1 cellular context compared by ENCODE assay signal in genomic region chr6:31827286-31828079, GRCh38.
TF ChIP-seq lines count a peak whose summit lies in the region.

Gene HSPA1B (plus strand): TSS chr6:31827738. CDS start chr6:31827951, 213 bp downstream.

TF ChIP-seq in HepG2, 621 proteins besides CTCF, POLR2A, EP300 and RAD21 (continued from another document):
- TF ChIP-seq ZNF280B (CRISPR knock-in tag; IDR thresholded peaks at IDR 0.05; ENCODE audit: borderline replicate concordance) = peak; percentile 97
- TF ChIP-seq MTA3 (CRISPR knock-in tag; IDR thresholded peaks at IDR 0.05) = no peak
- peak; percentile 95 for TF ChIP-seq ZIK1 (CRISPR knock-in tag; IDR thresholded peaks at IDR 0.05; ENCODE audit: borderline replicate concordance, low read depth)
- TF ChIP-seq ZNF569 (CRISPR knock-in tag; IDR thresholded peaks at IDR 0.05; ENCODE audit: borderline replicate concordance) = no peak
- 0 out of 2 replicates have a peak, but pooled peaks have one; percentile 34 for TF ChIP-seq ZKSCAN5 (CRISPR knock-in tag; IDR thresholded peaks at IDR 0.05)
- TF ChIP-seq CBX1 (IDR thresholded peaks at IDR 0.05; ENCODE audit: low read depth) = peak; percentile 97
- TF ChIP-seq KLF9 (CRISPR knock-in tag; IDR thresholded peaks at IDR 0.05; ENCODE audit: low read depth) = no peak
- TF ChIP-seq GMEB1 (CRISPR knock-in tag; IDR thresholded peaks at IDR 0.05; ENCODE audit: borderline replicate concordance) = peak; percentile 61
- no peak for TF ChIP-seq ZNF816 (CRISPR knock-in tag; IDR thresholded peaks at IDR 0.05; ENCODE audit: borderline replicate concordance)
- TF ChIP-seq ATRX (CRISPR knock-in tag; IDR thresholded peaks at IDR 0.05; ENCODE audit: borderline replicate concordance) = no peak
- peak; percentile 53; the same call in 1 of the 2 replicates for TF ChIP-seq ZNF543 (CRISPR knock-in tag; IDR thresholded peaks at IDR 0.05)
- peak; percentile 72 for TF ChIP-seq ZBTB38 (CRISPR knock-in tag; IDR thresholded peaks at IDR 0.05)
- no peak for TF ChIP-seq FOXM1 (CRISPR knock-in tag; IDR thresholded peaks at IDR 0.05)
- TF ChIP-seq RFXANK (CRISPR knock-in tag; IDR thresholded peaks at IDR 0.05) = peak; percentile 92; the same call in 1 of the 2 replicates
- 0 out of 2 replicates have a peak, but pooled peaks have one; percentile 55 for TF ChIP-seq TEF (CRISPR knock-in tag; IDR thresholded peaks at IDR 0.05)
- no peak for TF ChIP-seq TRAFD1 (CRISPR knock-in tag; IDR thresholded peaks at IDR 0.05; ENCODE audit: borderline replicate concordance)
- no peak; the same call in 1 of the 2 replicates for TF ChIP-seq TIGD3 (CRISPR knock-in tag; IDR thresholded peaks at IDR 0.05; ENCODE audit: borderline replicate concordance)
- TF ChIP-seq CEBPZ (IDR thresholded peaks at IDR 0.05; ENCODE audit: low read length) = 0 out of 2 replicates have a peak, but pooled peaks have one; percentile 33
- TF ChIP-seq ZNF549 (CRISPR knock-in tag; IDR thresholded peaks at IDR 0.05) = no peak
- TF ChIP-seq SPEN (CRISPR knock-in tag; IDR thresholded peaks at IDR 0.05; ENCODE audit: low read depth) = peak; percentile 69
- peak; percentile 63; the same call in 1 of the 2 replicates for TF ChIP-seq GTF3A (CRISPR knock-in tag; conservative IDR thresholded peaks at IDR 0.05)
- TF ChIP-seq ZNF629 (CRISPR knock-in tag; conservative IDR thresholded peaks at IDR 0.05) = 0 out of 2 replicates have a peak, but pooled peaks have one; percentile 11
- 0 out of 2 replicates have a peak, but pooled peaks have one; percentile 44 for TF ChIP-seq MATR3 (CRISPR knock-in tag; IDR thresholded peaks at IDR 0.05)
- peak; percentile 46 for TF ChIP-seq STAG1 (CRISPR knock-in tag; IDR thresholded peaks at IDR 0.05)
- no peak for TF ChIP-seq NPAS2 (CRISPR knock-in tag; IDR thresholded peaks at IDR 0.05; ENCODE audit: borderline replicate concordance)
- TF ChIP-seq KMT2B (CRISPR knock-in tag; IDR thresholded peaks at IDR 0.05) = peak; percentile 42; the same call in 1 of the 2 replicates
- TF ChIP-seq ELF3 (CRISPR knock-in tag; IDR thresholded peaks at IDR 0.05) = peak; percentile 57
- 0 out of 2 replicates have a peak, but pooled peaks have one; percentile 61 for TF ChIP-seq IKZF5 (CRISPR knock-in tag; IDR thresholded peaks at IDR 0.05)
- peak; percentile 84; the same call in 1 of the 2 replicates for TF ChIP-seq ZBTB26 (CRISPR knock-in tag; IDR thresholded peaks at IDR 0.05; ENCODE audit: borderline replicate concordance)
